26 cellular contexts compared by ENCODE assay signal in genomic region chr11:130112071-130112830, GRCh38. TPM values are rescaled to one million over a fixed set of nuclear protein-coding genes. Genes with fewer than 3 reads are reported as not detected.
DNase-seq lines count a peak whose midpoint lies in the region; ATAC-seq, FAIRE-seq and TF ChIP-seq lines count a peak whose summit lies in the region.
"Had no signal": no experiment of that assay in that cellular context is flagged by ENCODE, and none has a peak within 500 bp of the region (broad histone marks: within the 10 kb centered on the region; RNA-seq: fewer than 3 reads in every experiment).

No MANE protein-coding gene starts in this region.

- TF ChIP-seq POLR2A in HepG2 (IDR thresholded peaks at IDR 0.05; ENCODE audit: insufficient read depth in 1 of 2, low read depth in 2 of 2, low read length in 2 of 2) (no peak), right lobe of liver (IDR thresholded peaks at IDR 0.05) (no peak)

- H3K4me2 ChIP-seq in HepG2 (ENCODE audit: low read depth, low read length) (no peak overlapping the region), astrocyte (ENCODE audit: low read length) (no peak overlapping the region)
- H3K4me2 ChIP-seq: KMS-11 had no signal

- POLR2A ChIA-PET in HepG2 (lab: Yijun Ruan, JAX): no interaction called here

- H3K4me1 Mint-ChIP-seq in astrocyte (ENCODE audit: low read depth, unreplicated experiment): peaks cover 50% of the 10 kb centered on the region

- H3K9me3 ChIP-seq in HepG2 (ENCODE audit: low read length): no peaks in the 10 kb centered on the region
- H3K9me3 ChIP-seq in right lobe of liver: no peaks in the 10 kb centered on the region
- no peaks in the 10 kb centered on the region for H3K9me3 ChIP-seq in astrocyte (ENCODE audit: insufficient read depth, low read depth, low read length)

- CTCF ChIA-PET in HepG2 (lab: Yijun Ruan, JAX; ENCODE audit: low intra/inter-chr PET ratio, low total read pairs): no interaction called here

- no peak for ATAC-seq in HepG2
- ATAC-seq in right lobe of liver: no peak
- no peak for ATAC-seq in HG03354 (IDR thresholded peaks at IDR 0.05; ENCODE audit: poor library complexity, severe bottlenecking, unreplicated experiment)
- no peak for ATAC-seq in GM21423 (IDR thresholded peaks at IDR 0.05; ENCODE audit: unreplicated experiment)
- ATAC-seq: GM12878 had no signal

- H3K4me3 ChIP-seq in HepG2 (replicated peaks in 1 of 3; ENCODE audit: insufficient read depth in 1 of 3, low read depth in 2 of 3, low read length in 3 of 3) (no peak overlapping the region), right lobe of liver (no peak overlapping the region), astrocyte (ENCODE audit: insufficient read depth, low read depth, low read length) (no peak overlapping the region)
- H3K4me3 ChIP-seq: GM12878 had no signal

- H3K4me3 Mint-ChIP-seq in astrocyte (ENCODE audit: unreplicated experiment): no peak overlapping the region
- H3K4me3 Mint-ChIP-seq: CD4-positive, alpha-beta T cell had no signal

- H4K20me1 ChIP-seq in HepG2 (ENCODE audit: insufficient read depth, low read length) (peaks cover 5% of the 10 kb centered on the region; the same call in 1 of the 2 replicates), astrocyte (ENCODE audit: insufficient read depth, low read length) (peaks cover 65% of the 10 kb centered on the region)

- H3K27ac Mint-ChIP-seq in astrocyte (ENCODE audit: unreplicated experiment): peak overlapping the region; percentile 87
- H3K27ac Mint-ChIP-seq: CD4-positive, alpha-beta T cell had no signal

- H2AFZ ChIP-seq in HepG2 (ENCODE audit: low read length) (no peak overlapping the region), astrocyte (ENCODE audit: low read depth, low read length) (no peak overlapping the region)

- H3K27me3 Mint-ChIP-seq in astrocyte (ENCODE audit: low read depth, unreplicated experiment): no peaks in the 10 kb centered on the region
- H3K27me3 Mint-ChIP-seq: CD4-positive, alpha-beta T cell had no signal

- H3K9me3 Mint-ChIP-seq in astrocyte (ENCODE audit: unreplicated experiment): no peaks in the 10 kb centered on the region
- H3K9me3 Mint-ChIP-seq: CD4-positive, alpha-beta T cell had no signal

- intact Hi-C loops in HepG2 (cut with micrococcal nuclease; ENCODE audit: unreplicated experiment) (no loop called here), right lobe of liver (cut with DNase I) (no loop called here)

- WGBS in HepG2 (ENCODE audit: low lambda C conversion rate): 98% methylated on average over 10 of the region's 10 CpGs
- WGBS in right lobe of liver (ENCODE audit: insufficient coverage, low coverage, low lambda C conversion rate, missing lambda C conversion rate): 96% methylated on average over 9 of the region's 10 CpGs

- TF ChIP-seq EP300 in HepG2 (IDR thresholded peaks at IDR 0.05; ENCODE audit: low read depth in 2 of 2, low read length in 2 of 2) (no peak), HepG2 (CRISPR knock-in tag; IDR thresholded peaks at IDR 0.05; ENCODE audit: borderline replicate concordance) (no peak)

- in situ Hi-C loops in HepG2 (cut with HindIII; ENCODE audit: extremely low pct_ligation_motif_present, low pct_unique_long_range_greater_than_20kb): no loop called here

- H3K4me1 ChIP-seq in HepG2 (ENCODE audit: insufficient read depth, low read length) (peaks cover 21% of the 10 kb centered on the region), right lobe of liver (peaks cover 0 to 27% (median 12%) of the 10 kb centered on the region in 4 donors), astrocyte (ENCODE audit: insufficient read depth, low read length) (peaks cover 11% of the 10 kb centered on the region)

- H3K36me3 Mint-ChIP-seq in astrocyte (ENCODE audit: low read depth, unreplicated experiment): peaks cover 27% of the 10 kb centered on the region

- H3K27me3 ChIP-seq in HepG2 (ENCODE audit: control insufficient read depth in 1 of 2, insufficient read depth in 2 of 2, low read length in 2 of 2): no peaks in the 10 kb centered on the region
- no peaks in the 10 kb centered on the region for H3K27me3 ChIP-seq in right lobe of liver
- H3K27me3 ChIP-seq in astrocyte (ENCODE audit: insufficient read depth, low read length): peaks cover 19% of the 10 kb centered on the region

- FAIRE-seq in HepG2 (lab: Jason Lieb, UNC) (no peak), astrocyte (lab: Jason Lieb, UNC) (no peak)
- FAIRE-seq: GM12878, GM18507, H1 had no signal

- TF ChIP-seq RAD21 in HepG2 (CRISPR knock-in tag; IDR thresholded peaks at IDR 0.05): no peak

- no TSS peak for BruUV-seq in HepG2 (replicated peaks; lab: Mats Ljungman, UMichigan)

- H3K79me2 ChIP-seq in HepG2 (ENCODE audit: insufficient read depth, low read length) (peaks cover 50% of the 10 kb centered on the region), astrocyte (ENCODE audit: insufficient read depth, low read length) (no peaks in the 10 kb centered on the region)

- H3K9ac ChIP-seq in HepG2 (ENCODE audit: insufficient read depth, low read depth, low read length) (no peak overlapping the region), astrocyte (ENCODE audit: low read length) (no peak overlapping the region)
- H3K9ac ChIP-seq: KMS-11 had no signal

- H3K36me3 ChIP-seq in HepG2 (replicated peaks in 1 of 2; ENCODE audit: control insufficient read depth in 1 of 2, insufficient read depth in 2 of 2, low read length in 2 of 2) (peaks cover 16 to 62% of the 10 kb centered on the region in 2 experiments), right lobe of liver (peaks cover 0 to 31% (median 10%) of the 10 kb centered on the region in 4 donors), astrocyte (ENCODE audit: insufficient read depth, low read length) (peaks cover 13% of the 10 kb centered on the region)

- no peak overlapping the region for H3K27ac ChIP-seq in HepG2 (ENCODE audit: extremely low read length, insufficient read depth, low read length)
- no peak overlapping the region for H3K27ac ChIP-seq in right lobe of liver
- H3K27ac ChIP-seq in astrocyte (ENCODE audit: low read depth, low read length): no peak overlapping the region
- H3K27ac ChIP-seq: KMS-11 had no signal

- TF ChIP-seq CTCF in HepG2 (CRISPR knock-in tag; IDR thresholded peaks at IDR 0.05) (no peak), right lobe of liver (IDR thresholded peaks at IDR 0.05) (no peak), astrocyte (IDR thresholded peaks at IDR 0.05; ENCODE audit: insufficient read depth, low read depth, low read length) (no peak)

- DNase-seq in HepG2 (ENCODE audit: low spot score) (no peak), right lobe of liver (no peak), astrocyte (ENCODE audit: low read depth) (peak; percentile 50), myocyte (ENCODE audit: low read depth) (peak; percentile 24), SHP77 treated with DMSO at 0.1 percent for 48 hours (lab: John Stamatoyannopoulos, UW) (no peak)
- no peak for DNase-seq in activated CD8-positive, alpha-beta memory T cell treated with anti-CD3 and anti-CD28 coated beads, Interleukin-2, amount 50 U/mL, for 4 hours
- DNase-seq: 8988T; CD4-positive, alpha-beta T cell; DMS53; EL; NCI-H1048; NCI-H1436; NCI-H1930; NCI-H226; NCI-H524; NCI-H82; OCI-M1; RPMI8226; SIG-M5 had no signal

RNA-seq across cellular contexts. Expression of gene APLP2, which starts 42.6 kb away (rescaled TPM):
- total RNA-seq in HepG2 (2016; rRNA removed; fragmentation: Illumina TruSeq; extraction: Trizol) (154 and 315 TPM in 2 replicates), right lobe of liver (100 to 1,000 TPM; 184 to 255 (median 252) TPM), astrocyte (804 and 849 TPM in 2 replicates), myocyte (120 and 177 TPM in 2 replicates)
- 34.6 and 35.6 TPM in 2 replicates for total RNA-seq in HepG2 (2016; cell fraction: cytosol; rRNA removed; fragmentation: Illumina TruSeq; extraction: Trizol; ENCODE audit: low read depth)
- 137 and 320 TPM in 2 replicates for total RNA-seq in HepG2 (2016; cell fraction: insoluble cytoplasmic fraction; rRNA removed; fragmentation: Illumina TruSeq; extraction: Trizol)
- 41.4 and 45.9 TPM in 2 replicates for total RNA-seq in HepG2 (2016; cell fraction: membrane; rRNA removed; fragmentation: Illumina TruSeq; extraction: Trizol)
- total RNA-seq in HepG2 (2016; cell fraction: nucleus; rRNA removed; fragmentation: Illumina TruSeq; extraction: Trizol): 264 and 296 TPM in 2 replicates
- polyA plus RNA-seq in HepG2 (2011; rRNA removed): 591 and 594 TPM in 2 replicates
- 396 and 486 TPM in 2 replicates for polyA plus RNA-seq in HepG2 (2011; cell fraction: cytosol; rRNA removed)
- polyA plus RNA-seq in HepG2 (2011; cell fraction: nucleus; rRNA removed): 223 and 286 TPM in 2 replicates
- polyA plus RNA-seq in HepG2 (2012): 481 and 597 TPM in 2 replicates
- 12.9 and 14.3 TPM in 2 replicates for polyA plus RNA-seq in HepG2 (2016; cell fraction: cytosol; fragmentation: Illumina TruSeq; extraction: Trizol; ENCODE audit: low read depth)
- 150 and 155 TPM in 2 replicates for polyA plus RNA-seq in HepG2 (2016; cell fraction: insoluble cytoplasmic fraction; fragmentation: Illumina TruSeq; extraction: Trizol; ENCODE audit: low read depth)
- polyA plus RNA-seq in HepG2 (2016; cell fraction: membrane; fragmentation: Illumina TruSeq; extraction: Trizol; ENCODE audit: low read depth): 25.1 and 29.6 TPM in 2 replicates
- 409 and 433 TPM in 2 replicates for polyA plus RNA-seq in HepG2 (2016; cell fraction: nucleus; fragmentation: Illumina TruSeq; extraction: Trizol; ENCODE audit: insufficient read depth, low read depth)
- polyA minus RNA-seq in HepG2 (2011; rRNA and poly(A)+ RNA removed; ENCODE audit: low replicate concordance): 59.6 and 259 TPM in 2 replicates
- 166 and 220 TPM in 2 replicates for polyA minus RNA-seq in HepG2 (2011; cell fraction: cytosol; rRNA and poly(A)+ RNA removed)
- polyA minus RNA-seq in HepG2 (2011; cell fraction: nucleus; rRNA and poly(A)+ RNA removed): 124 and 168 TPM in 2 replicates
- polyA plus RNA-seq in myocyte (2012): 243 TPM

RNA-seq across cellular contexts. Expression of gene ST14, which starts 47.3 kb away (rescaled TPM):
- total RNA-seq in HepG2 (2016; rRNA removed; fragmentation: Illumina TruSeq; extraction: Trizol): 0.69 and 1.4 TPM in 2 replicates
- total RNA-seq in HepG2 (2016; cell fraction: cytosol; rRNA removed; fragmentation: Illumina TruSeq; extraction: Trizol; ENCODE audit: low read depth): 0.26 and 0.30 TPM in 2 replicates
- 0.55 and 1.3 TPM in 2 replicates for total RNA-seq in HepG2 (2016; cell fraction: insoluble cytoplasmic fraction; rRNA removed; fragmentation: Illumina TruSeq; extraction: Trizol)
- 0.65 and 0.72 TPM in 2 replicates for total RNA-seq in HepG2 (2016; cell fraction: membrane; rRNA removed; fragmentation: Illumina TruSeq; extraction: Trizol)
- total RNA-seq in HepG2 (2016; cell fraction: nucleus; rRNA removed; fragmentation: Illumina TruSeq; extraction: Trizol): 0.94 and 0.99 TPM in 2 replicates
- polyA plus RNA-seq in HepG2 (2011; rRNA removed): 0.88 and 1.1 TPM in 2 replicates
- polyA plus RNA-seq in HepG2 (2011; cell fraction: cytosol; rRNA removed): 0.90 and 1.3 TPM in 2 replicates
- 2.7 and 3.0 TPM in 2 replicates for polyA plus RNA-seq in HepG2 (2011; cell fraction: nucleus; rRNA removed)
- 0.76 and 1.3 TPM in 2 replicates for polyA plus RNA-seq in HepG2 (2012)
- polyA plus RNA-seq in HepG2 (2016; cell fraction: cytosol; fragmentation: Illumina TruSeq; extraction: Trizol; ENCODE audit: low read depth): 0.14 and 0.15 TPM in 2 replicates
- polyA plus RNA-seq in HepG2 (2016; cell fraction: insoluble cytoplasmic fraction; fragmentation: Illumina TruSeq; extraction: Trizol; ENCODE audit: low read depth): 0.84 and 1.1 TPM in 2 replicates
- 0.31 and 0.55 TPM in 2 replicates for polyA plus RNA-seq in HepG2 (2016; cell fraction: membrane; fragmentation: Illumina TruSeq; extraction: Trizol; ENCODE audit: low read depth)
- polyA plus RNA-seq in HepG2 (2016; cell fraction: nucleus; fragmentation: Illumina TruSeq; extraction: Trizol; ENCODE audit: insufficient read depth, low read depth): 2.0 and 2.6 TPM in 2 replicates
- polyA minus RNA-seq in HepG2 (2011; rRNA and poly(A)+ RNA removed; ENCODE audit: low replicate concordance): 2.0 and 3.1 TPM in 2 replicates
- 0.62 and 0.79 TPM in 2 replicates for polyA minus RNA-seq in HepG2 (2011; cell fraction: cytosol; rRNA and poly(A)+ RNA removed)
- 0.64 and 0.87 TPM in 2 replicates for polyA minus RNA-seq in HepG2 (2011; cell fraction: nucleus; rRNA and poly(A)+ RNA removed)
- 10 to 100 TPM in 3 of 6 experiments, 1 to 10 TPM in 3; 2.5 to 16.7 (median 10.8) TPM for total RNA-seq in right lobe of liver
- 1.4 and 4.2 TPM in 2 replicates for total RNA-seq in astrocyte
- not detected in 2 replicates for total RNA-seq in myocyte
- not detected for polyA plus RNA-seq in myocyte (2012)
- polyA plus RNA-seq: AG04450 had no signal

Comparison
In these comparisons a context has a peak if more than half of its experiments do, and no peak if none do; other contexts are left out.
1. DNase-seq: peak in astrocyte (single experiment) and myocyte (single experiment); none in HepG2 (single experiment), right lobe of liver (0 of 3), SHP77 treated with DMSO at 0.1 percent for 48 hours (single experiment) and activated CD8-positive, alpha-beta memory T cell treated with anti-CD3 and anti-CD28 coated beads, Interleukin-2, amount 50 U/mL, for 4 hours (single experiment).